In genomic region chr7:48140001-48140681, GRCh38 we compare ENCODE assay signal across 1 cellular context.
TF ChIP-seq lines count a peak whose summit lies in the region.

No MANE protein-coding gene starts in this region.

TF ChIP-seq in HepG2, 621 proteins besides CTCF, POLR2A, EP300 and RAD21 (continued from another document and continues in another):
- TF ChIP-seq, protein P1, sequence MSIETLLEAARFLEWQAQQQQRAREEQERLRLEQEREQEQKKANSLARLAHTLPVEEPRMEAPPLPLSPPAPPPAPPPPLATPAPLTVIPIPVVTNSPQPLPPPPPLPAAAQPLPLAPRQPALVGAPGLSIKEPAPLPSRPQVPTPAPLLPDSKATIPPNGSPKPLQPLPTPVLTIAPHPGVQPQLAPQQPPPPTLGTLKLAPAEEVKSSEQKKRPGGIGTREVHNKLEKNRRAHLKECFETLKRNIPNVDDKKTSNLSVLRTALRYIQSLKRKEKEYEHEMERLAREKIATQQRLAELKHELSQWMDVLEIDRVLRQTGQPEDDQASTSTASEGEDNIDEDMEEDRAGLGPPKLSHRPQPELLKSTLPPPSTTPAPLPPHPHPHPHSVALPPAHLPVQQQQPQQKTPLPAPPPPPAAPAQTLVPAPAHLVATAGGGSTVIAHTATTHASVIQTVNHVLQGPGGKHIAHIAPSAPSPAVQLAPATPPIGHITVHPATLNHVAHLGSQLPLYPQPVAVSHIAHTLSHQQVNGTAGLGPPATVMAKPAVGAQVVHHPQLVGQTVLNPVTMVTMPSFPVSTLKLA (IDR thresholded peaks at IDR 0.05), result 0 out of 2 replicates have a peak, but pooled peaks have one; percentile 19
- TF ChIP-seq ZNF773 (CRISPR knock-in tag; IDR thresholded peaks at IDR 0.05; ENCODE audit: borderline replicate concordance) (no peak), ZNF350 (CRISPR knock-in tag; IDR thresholded peaks at IDR 0.05; ENCODE audit: borderline replicate concordance, low read depth) (peak; percentile 41; the same call in 1 of the 2 replicates), TOPORS (CRISPR knock-in tag; IDR thresholded peaks at IDR 0.05) (peak; percentile 46; the same call in 1 of the 2 replicates), ZNF331 (CRISPR knock-in tag; IDR thresholded peaks at IDR 0.05) (peak; percentile 86), PATZ1 (CRISPR knock-in tag; IDR thresholded peaks at IDR 0.05) (peak; percentile 66; the same call in 1 of the 2 replicates), ZNF660 (CRISPR knock-in tag; IDR thresholded peaks at IDR 0.05; ENCODE audit: borderline replicate concordance, low read depth) (no peak), TBX3 (IDR thresholded peaks at IDR 0.05; ENCODE audit: borderline replicate concordance) (peak; percentile 69; the same call in 1 of the 2 replicates), THAP11 (CRISPR knock-in tag; IDR thresholded peaks at IDR 0.05) (peak; percentile 68), ZNF530 (CRISPR knock-in tag; IDR thresholded peaks at IDR 0.05; ENCODE audit: low read depth) (no peak), ARID5B (CRISPR knock-in tag; IDR thresholded peaks at IDR 0.05) (peak; percentile 99), CHD2 (IDR thresholded peaks at IDR 0.05; ENCODE audit: low read depth, low read length) (no peak), CSRNP1 (CRISPR knock-in tag; IDR thresholded peaks at IDR 0.05) (peak; percentile 68; the same call in 1 of the 2 replicates), IKZF1 (IDR thresholded peaks at IDR 0.05) (no peak), HIVEP1 (CRISPR knock-in tag; IDR thresholded peaks at IDR 0.05) (no peak), U2AF2 (IDR thresholded peaks at IDR 0.05; ENCODE audit: low read depth, low read length) (no peak), TFE3 (CRISPR knock-in tag; IDR thresholded peaks at IDR 0.05) (peak; percentile 81), ZNF556 (CRISPR knock-in tag; IDR thresholded peaks at IDR 0.05; ENCODE audit: borderline replicate concordance) (peak; percentile 11; the same call in 1 of the 2 replicates), ZFAT (CRISPR knock-in tag; conservative IDR thresholded peaks at IDR 0.05) (no peak), TBL1XR1 (IDR thresholded peaks at IDR 0.05; ENCODE audit: borderline replicate concordance, low read length, partially characterized antibody) (peak; percentile 90), HNRNPH1 (optimal IDR thresholded peaks at IDR 0.05; ENCODE audit: low read depth, low read length) (no peak), GMEB2 (CRISPR knock-in tag; IDR thresholded peaks at IDR 0.05; ENCODE audit: low read depth) (0 out of 2 replicates have a peak, but pooled peaks have one; percentile 13), SMAD1 (CRISPR knock-in tag; IDR thresholded peaks at IDR 0.05; ENCODE audit: borderline replicate concordance, low read depth) (no peak), NCOR1 (IDR thresholded peaks at IDR 0.05; ENCODE audit: borderline replicate concordance, low read length) (peak; percentile 88; the same call in 1 of the 2 replicates), ZNF230 (CRISPR knock-in tag; IDR thresholded peaks at IDR 0.05) (no peak), ZNF790 (CRISPR knock-in tag; IDR thresholded peaks at IDR 0.05; ENCODE audit: borderline replicate concordance) (no peak), ZNF768 (CRISPR knock-in tag; IDR thresholded peaks at IDR 0.05) (no peak), ZNF816 (CRISPR knock-in tag; IDR thresholded peaks at IDR 0.05; ENCODE audit: borderline replicate concordance) (no peak), TSC22D2 (CRISPR knock-in tag; IDR thresholded peaks at IDR 0.05; ENCODE audit: borderline replicate concordance) (no peak), CENPBD1 (CRISPR knock-in tag; IDR thresholded peaks at IDR 0.05; ENCODE audit: borderline replicate concordance, low read depth) (no peak), ZNF747 (CRISPR knock-in tag; IDR thresholded peaks at IDR 0.05; ENCODE audit: borderline replicate concordance) (peak; percentile 66; the same call in 1 of the 2 replicates), KLF13 (CRISPR knock-in tag; IDR thresholded peaks at IDR 0.05) (no peak), MEIS1 (CRISPR knock-in tag; IDR thresholded peaks at IDR 0.05; ENCODE audit: borderline replicate concordance) (no peak), GABPB1 (CRISPR knock-in tag; IDR thresholded peaks at IDR 0.05) (no peak; the same call in 1 of the 2 replicates), ZNF564 (CRISPR knock-in tag; IDR thresholded peaks at IDR 0.05) (peak; percentile 74; the same call in 1 of the 2 replicates), ZNF792 (CRISPR knock-in tag; IDR thresholded peaks at IDR 0.05) (peak; percentile 79; the same call in 1 of the 2 replicates), RCOR2 (CRISPR knock-in tag; IDR thresholded peaks at IDR 0.05) (peak; percentile 89), FOXP4 (CRISPR knock-in tag; IDR thresholded peaks at IDR 0.05) (peak; percentile 100)
- TF ChIP-seq, protein P2, sequence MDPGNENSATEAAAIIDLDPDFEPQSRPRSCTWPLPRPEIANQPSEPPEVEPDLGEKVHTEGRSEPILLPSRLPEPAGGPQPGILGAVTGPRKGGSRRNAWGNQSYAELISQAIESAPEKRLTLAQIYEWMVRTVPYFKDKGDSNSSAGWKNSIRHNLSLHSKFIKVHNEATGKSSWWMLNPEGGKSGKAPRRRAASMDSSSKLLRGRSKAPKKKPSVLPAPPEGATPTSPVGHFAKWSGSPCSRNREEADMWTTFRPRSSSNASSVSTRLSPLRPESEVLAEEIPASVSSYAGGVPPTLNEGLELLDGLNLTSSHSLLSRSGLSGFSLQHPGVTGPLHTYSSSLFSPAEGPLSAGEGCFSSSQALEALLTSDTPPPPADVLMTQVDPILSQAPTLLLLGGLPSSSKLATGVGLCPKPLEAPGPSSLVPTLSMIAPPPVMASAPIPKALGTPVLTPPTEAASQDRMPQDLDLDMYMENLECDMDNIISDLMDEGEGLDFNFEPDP (CRISPR knock-in tag; conservative IDR thresholded peaks at IDR 0.05), result no peak
- TF ChIP-seq, protein P3, sequence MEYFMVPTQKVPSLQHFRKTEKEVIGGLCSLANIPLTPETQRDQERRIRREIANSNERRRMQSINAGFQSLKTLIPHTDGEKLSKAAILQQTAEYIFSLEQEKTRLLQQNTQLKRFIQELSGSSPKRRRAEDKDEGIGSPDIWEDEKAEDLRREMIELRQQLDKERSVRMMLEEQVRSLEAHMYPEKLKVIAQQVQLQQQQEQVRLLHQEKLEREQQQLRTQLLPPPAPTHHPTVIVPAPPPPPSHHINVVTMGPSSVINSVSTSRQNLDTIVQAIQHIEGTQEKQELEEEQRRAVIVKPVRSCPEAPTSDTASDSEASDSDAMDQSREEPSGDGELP (IDR thresholded peaks at IDR 0.05; ENCODE audit: borderline replicate concordance, low read depth), result peak; percentile 90
- TF ChIP-seq, protein P4, sequence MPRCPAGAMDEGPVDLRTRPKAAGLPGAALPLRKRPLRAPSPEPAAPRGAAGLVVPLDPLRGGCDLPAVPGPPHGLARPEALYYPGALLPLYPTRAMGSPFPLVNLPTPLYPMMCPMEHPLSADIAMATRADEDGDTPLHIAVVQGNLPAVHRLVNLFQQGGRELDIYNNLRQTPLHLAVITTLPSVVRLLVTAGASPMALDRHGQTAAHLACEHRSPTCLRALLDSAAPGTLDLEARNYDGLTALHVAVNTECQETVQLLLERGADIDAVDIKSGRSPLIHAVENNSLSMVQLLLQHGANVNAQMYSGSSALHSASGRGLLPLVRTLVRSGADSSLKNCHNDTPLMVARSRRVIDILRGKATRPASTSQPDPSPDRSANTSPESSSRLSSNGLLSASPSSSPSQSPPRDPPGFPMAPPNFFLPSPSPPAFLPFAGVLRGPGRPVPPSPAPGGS (CRISPR knock-in tag; IDR thresholded peaks at IDR 0.05), result no peak
- TF ChIP-seq, protein P5, sequence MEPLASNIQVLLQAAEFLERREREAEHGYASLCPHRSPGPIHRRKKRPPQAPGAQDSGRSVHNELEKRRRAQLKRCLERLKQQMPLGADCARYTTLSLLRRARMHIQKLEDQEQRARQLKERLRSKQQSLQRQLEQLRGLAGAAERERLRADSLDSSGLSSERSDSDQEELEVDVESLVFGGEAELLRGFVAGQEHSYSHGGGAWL (CRISPR knock-in tag; IDR thresholded peaks at IDR 0.05), result no peak
